ENCODE assay signal across 29 cellular contexts in the genomic region with DNA sequence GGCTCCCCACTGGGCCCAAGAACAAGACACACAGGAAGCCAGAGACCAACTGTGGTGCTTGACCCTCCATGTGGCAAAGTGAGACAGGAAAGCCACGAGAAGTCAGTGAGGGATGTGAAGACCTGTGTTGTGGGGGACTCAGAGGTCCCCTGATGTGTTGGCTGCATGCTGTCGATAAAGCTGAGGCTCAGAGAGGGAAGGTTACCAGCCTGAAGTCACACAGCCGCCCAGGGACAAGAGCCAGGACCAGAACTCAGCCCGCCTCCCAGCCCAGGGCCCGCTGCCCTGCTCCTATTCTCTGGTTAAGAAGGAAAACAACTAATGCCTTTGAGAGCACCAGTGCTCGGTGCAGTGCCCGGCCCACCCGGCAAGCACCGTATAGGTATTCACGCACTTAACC.
"Had no signal": no experiment of that assay in that cellular context is flagged by ENCODE, and none has a peak within 500 bp of the region (broad histone marks: within the 10 kb centered on the region; RNA-seq: fewer than 3 reads in every experiment).

No MANE protein-coding gene starts in this region.

- H3K4me3 ChIP-seq: SJCRH30, SK-N-MC had no signal

- H3K27ac ChIP-seq: brain microvascular endothelial cell, SJCRH30, SK-N-MC, WERI-Rb-1 had no signal

- H3K36me3 ChIP-seq: brain microvascular endothelial cell, SJCRH30 had no signal

- H3K27me3 ChIP-seq: brain microvascular endothelial cell had no signal

- H3K9me3 ChIP-seq: SJCRH30 had no signal

- DNase-seq: activated CD4-positive, alpha-beta T cell treated with anti-CD3 and anti-CD28 coated beads for 1 hour; activated CD4-positive, alpha-beta T cell treated with anti-CD3 and anti-CD28 coated beads for 48 hours; activated CD4-positive, alpha-beta T cell treated with anti-CD3 and anti-CD28 coated beads, Interleukin-2, amount 50 U/mL, for 4 hours; activated CD4-positive, CD25-positive, alpha-beta regulatory T cell; activated CD8-positive, alpha-beta T cell treated with anti-CD3 and anti-CD28 coated beads for 36 hours; activated effector memory CD4-positive, alpha-beta T cell treated with anti-CD3 and anti-CD28 coated beads, Interleukin-2, amount 50 U/mL, for 16 hours; activated naive CD4-positive, alpha-beta T cell; activated naive CD4-positive, alpha-beta T cell treated with anti-CD3 and anti-CD28 coated beads, Interleukin-2, amount 50 U/mL, for 16 hours; activated naive CD8-positive, alpha-beta T cell treated with anti-CD3 and anti-CD28 coated beads for 36 hours; activated T-cell treated with anti-CD3 and anti-CD28 coated beads, Interleukin-2, amount 50 U/mL, for 1 hour; activated T-cell treated with anti-CD3 and anti-CD28 coated beads, Interleukin-2, amount 50 U/mL, for 72 hours; amniotic stem cell; aorta; brain microvascular endothelial cell; central memory CD4-positive, alpha-beta T cell; NCI-H1105 treated with DMSO at 0.1 percent for 48 hours; NCI-H1436; NCI-H1694; NCI-H1930; NCI-H2081 treated with DMSO at 0.1 percent for 48 hours; NCI-H226; NCI-H446 treated with DMSO at 0.1 percent for 48 hours; NCI-H524; NCI-H69; SHP77; SJCRH30; T1000; WERI-Rb-1 had no signal

- H3K4me1 ChIP-seq: SJCRH30 had no signal
